8 cellular contexts compared by ENCODE assay signal in the genomic region with DNA sequence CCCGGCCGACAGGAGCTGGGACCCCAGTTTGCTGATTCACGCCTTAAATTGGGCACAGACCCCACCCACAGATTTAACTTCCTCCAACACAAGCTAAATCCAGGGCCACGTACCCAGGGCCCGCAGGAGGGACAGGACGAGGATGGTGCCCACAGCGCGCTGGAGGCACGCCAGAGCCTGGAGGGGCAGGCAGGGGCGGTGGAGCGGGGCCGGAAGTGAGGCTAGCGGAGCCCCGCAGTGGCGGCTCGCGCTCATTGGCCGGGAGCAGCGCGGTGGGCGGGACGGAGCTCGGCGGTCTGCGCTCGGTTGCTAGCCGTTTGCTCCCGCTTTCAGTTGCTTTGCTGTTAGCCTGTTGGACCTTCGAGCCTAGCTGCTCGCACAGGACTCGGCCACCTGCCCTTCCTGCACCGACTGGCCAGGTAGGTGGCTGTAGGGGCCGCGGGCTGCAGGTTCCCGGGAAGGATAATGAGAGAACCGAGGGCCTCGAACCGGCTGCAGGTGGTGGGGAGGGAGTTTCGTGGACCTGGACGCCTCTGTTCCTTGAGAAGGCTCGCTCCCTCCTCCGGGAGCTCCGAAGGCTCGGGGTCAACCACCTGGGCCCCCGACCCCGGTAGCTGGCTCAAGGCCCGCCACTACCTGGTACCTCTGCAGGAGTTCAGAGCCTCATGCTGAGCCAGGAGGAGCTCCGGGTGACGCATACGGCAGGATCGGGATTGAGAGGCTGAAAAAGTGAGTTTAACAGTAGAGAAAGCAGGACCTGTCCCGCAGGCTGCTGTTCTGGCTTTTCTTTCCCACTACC. TPM values are rescaled to one million over a fixed set of nuclear protein-coding genes. Genes with fewer than 3 reads are reported as not detected.
DNase-seq lines count a peak whose midpoint lies in the region; ATAC-seq and TF ChIP-seq lines count a peak whose summit lies in the region.

A gene (plus strand): TSS at position 332 of the 799 bp plus-strand sequence. CDS start 8,212 bp downstream, outside the sequence.

- WGBS in right cardiac atrium: under 1% methylated on average over 52 of the region's 52 CpGs

- ATAC-seq in HG02852 (IDR thresholded peaks at IDR 0.05; ENCODE audit: unreplicated experiment) (peak; percentile 87), right cardiac atrium (peak; percentile 99)

- H3K36me3 ChIP-seq in vagina: no peaks in the 10 kb centered on the region

- no peaks in the 10 kb centered on the region for H3K27me3 Mint-ChIP-seq in T-helper 2 cell treated with Interferon-gamma antibody and Interleukin-4, amounts not matched to agents 5 μg/mL and 100 μg/mL, for 36 hours (ENCODE audit: low read depth)

- intact Hi-C loops in right cardiac atrium (cut with DNase I): loop anchor here in 1 of 4 donors (10.0 kb wide), 1 partner anchor 56 kb away; no protein-coding TSS in a partner anchor
- intact Hi-C loops in vagina (cut with DNase I): no loop called here

- TF ChIP-seq CTCF in GM13977 (IDR thresholded peaks at IDR 0.05; ENCODE audit: extremely low read depth, insufficient read depth, missing control alignments) (no peak), vagina (IDR thresholded peaks at IDR 0.05) (peak in 1 of 3 experiments; percentile 13)

- H3K4me3 ChIP-seq in right cardiac atrium (ENCODE audit: low read length) (peak within 1 kb of the TSS; percentile 82), vagina (peak within 1 kb of the TSS; percentile 76 to 85)

- peaks cover 33% of the 10 kb centered on the region for H3K4me1 Mint-ChIP-seq in T-helper 2 cell treated with Interferon-gamma antibody and Interleukin-4, amounts not matched to agents 5 μg/mL and 100 μg/mL, for 36 hours (ENCODE audit: low read depth)

- H3K27ac Mint-ChIP-seq in T-helper 2 cell treated with Interferon-gamma antibody and Interleukin-4, amounts not matched to agents 5 μg/mL and 100 μg/mL, for 36 hours: peak within 1 kb of the TSS; percentile 98

- H3K9me3 Mint-ChIP-seq in T-helper 2 cell treated with Interferon-gamma antibody and Interleukin-4, amounts not matched to agents 5 μg/mL and 100 μg/mL, for 36 hours: no peaks in the 10 kb centered on the region

- peak within 1 kb of the TSS; percentile 91 for H3K4me3 Mint-ChIP-seq in T-helper 2 cell treated with Interferon-gamma antibody and Interleukin-4, amounts not matched to agents 5 μg/mL and 100 μg/mL, for 36 hours

- H3K27ac ChIP-seq in right cardiac atrium (ENCODE audit: low read length): peak within 1 kb of the TSS; percentile 80
- H3K27ac ChIP-seq in vagina: peak within 1 kb of the TSS; percentile 88

- TF ChIP-seq POLR2A in vagina (IDR thresholded peaks at IDR 0.05): no peak

- in situ Hi-C loops in GM13977 (cut with MboI; ENCODE audit: low pct_unique_long_range_greater_than_20kb, low sequenced_read_pairs, unreplicated experiment): no loop called here

- H3K4me1 ChIP-seq in right cardiac atrium (ENCODE audit: control insufficient read depth, insufficient read depth, low read length): peaks cover 8% of the 10 kb centered on the region
- H3K4me1 ChIP-seq in vagina: peaks cover 23% of the 10 kb centered on the region

- peaks cover 14% of the 10 kb centered on the region for H3K36me3 Mint-ChIP-seq in T-helper 2 cell treated with Interferon-gamma antibody and Interleukin-4, amounts not matched to agents 5 μg/mL and 100 μg/mL, for 36 hours (ENCODE audit: low read depth)

- no peaks in the 10 kb centered on the region for H3K9me3 ChIP-seq in right cardiac atrium (ENCODE audit: control insufficient read depth, low read length)
- H3K9me3 ChIP-seq in vagina: no peaks in the 10 kb centered on the region

- DNase-seq in GM13977 (ENCODE audit: low spot score) (peak; percentile 96), NCI-H187 treated with DMSO at 0.1 percent for 48 hours (lab: John Stamatoyannopoulos, UW) (peak; percentile 30), anterior cingulate cortex (lab: John Stamatoyannopoulos, UW) (peak in 56 of 58 donors; percentile 34 to 93 (median 84)), right cardiac atrium (peak; percentile 94 to 98 (median 98)), putamen (ENCODE audit: low spot score) (peak; percentile 88), vagina (ENCODE audit: extremely low spot score in 2 of 2) (no peak)
- DNase-seq in T-helper 2 cell treated with Interferon-gamma antibody and Interleukin-4, amounts not matched to agents 5 μg/mL and 100 μg/mL, for 36 hours (ENCODE audit: low spot score): peak; percentile 92

- no peaks in the 10 kb centered on the region for H3K27me3 ChIP-seq in right cardiac atrium (ENCODE audit: control insufficient read depth, insufficient read depth)
- H3K27me3 ChIP-seq in vagina: no peaks in the 10 kb centered on the region

RNA-seq across cellular contexts. Expression of the gene that starts here (rescaled TPM):
- 1 to 10 TPM; 4.1 to 6.6 (median 5.1) TPM for total RNA-seq in right cardiac atrium
- 2.2 TPM for polyA plus RNA-seq in right cardiac atrium
- 8.8 TPM for total RNA-seq in vagina

Comparison
In these comparisons a context has a peak if more than half of its experiments do, and no peak if none do; other contexts are left out.
1. DNase-seq: peak in GM13977 (single experiment), NCI-H187 treated with DMSO at 0.1 percent for 48 hours (single experiment), T-helper 2 cell treated with Interferon-gamma antibody and Interleukin-4, amounts not matched to agents 5 μg/mL and 100 μg/mL, for 36 hours (single experiment), anterior cingulate cortex (56 of 58), right cardiac atrium (3 of 3) and putamen (single experiment); none in vagina (0 of 2).